15 cellular contexts compared by ENCODE assay signal in genomic region chr1:231124746-231125145, GRCh38. TPM values are rescaled to one million over a fixed set of nuclear protein-coding genes. Genes with fewer than 3 reads are reported as not detected.
"Had no signal": no experiment of that assay in that cellular context is flagged by ENCODE, and none has a peak within 500 bp of the region (broad histone marks: within the 10 kb centered on the region; RNA-seq: fewer than 3 reads in every experiment).

No MANE protein-coding gene starts in this region.

- H3K27me3 ChIP-seq: transverse colon, vagina had no signal

- H3K9ac ChIP-seq: parathyroid adenoma had no signal

- H2AFZ ChIP-seq: parathyroid adenoma had no signal

- DNase-seq: activated CD4-positive, alpha-beta T cell treated with anti-CD3 and anti-CD28 coated beads, Interleukin-2, amount 50 U/mL, for 48 hours; activated CD8-positive, alpha-beta memory T cell treated with anti-CD3 and anti-CD28 coated beads, Interleukin-2, amount 10 ng/mL, durations not matched to agents 7 days and 5 days; activated naive CD4-positive, alpha-beta T cell treated with anti-CD3 and anti-CD28 coated beads for 36 hours; activated T-cell treated with anti-CD3 and anti-CD28 coated beads, Interleukin-2, amount 50 U/mL, for 1 hour; stimulated activated CD4-positive, alpha-beta T cell treated with anti-CD3 and anti-CD28 coated beads, Interleukin-2, amount 100 ng/mL, for 48 hours; stimulated activated naive B cell treated with anti-CD40 and anti-IgM and Interleukin-4, amounts not matched to agents 10 μg/mL and 1 μg/mL and 100 μg/mL, for 72 hours; T-cell; T1000; transverse colon had no signal

- H3K4me3 ChIP-seq: transverse colon, vagina had no signal

- H3K27ac ChIP-seq: parathyroid adenoma, transverse colon, vagina had no signal

- H3K4me1 ChIP-seq: parathyroid adenoma, transverse colon, vagina had no signal

- H3K36me3 ChIP-seq: transverse colon, vagina had no signal

- ATAC-seq: activated CD8-positive, alpha-beta memory T cell treated with anti-CD3 and anti-CD28 coated beads, Interleukin-2, amount 10 ng/mL, durations not matched to agents 7 days and 5 days; esophagus mucosa; stimulated activated naive B cell treated with anti-CD40 and anti-IgM and Interleukin-4, amounts not matched to agents 10 μg/mL and 1 μg/mL and 100 μg/mL, for 72 hours; T-cell had no signal

- H3K9me3 ChIP-seq: transverse colon, vagina had no signal

RNA-seq across cellular contexts. Expression of gene TRIM67, which starts 37.1 kb away (rescaled TPM):
- total RNA-seq: activated CD8-positive, alpha-beta memory T cell treated with anti-CD3 and anti-CD28 coated beads, Interleukin-2, amount 10 ng/mL, durations not matched to agents 7 days and 5 days; activated naive CD4-positive, alpha-beta T cell treated with anti-CD3 and anti-CD28 coated beads for 36 hours; activated T-helper 2 cell treated with anti-CD3 and anti-CD28 coated beads, Interferon-gamma antibody, Interleukin-2, Interleukin-4, amounts not matched to agents 10 μg/mL and 5 μg/mL and 100 μg/mL, durations not matched to agents 14 hours and 24 hours and 36 hours; bronchial epithelial cell; esophagus mucosa; myocyte; T-cell; vagina had no signal
